Comparison of ENCODE assay signal across 17 cellular contexts in genomic region chr3:150020527-150020926, GRCh38. TPM values are rescaled to one million over a fixed set of nuclear protein-coding genes. Genes with fewer than 3 reads are reported as not detected.
DNase-seq lines count a peak whose midpoint lies in the region; ATAC-seq and TF ChIP-seq lines count a peak whose summit lies in the region.
"Had no signal": no experiment of that assay in that cellular context is flagged by ENCODE, and none has a peak within 500 bp of the region (broad histone marks: within the 10 kb centered on the region; RNA-seq: fewer than 3 reads in every experiment).

No MANE protein-coding gene starts in this region.

- H3K36me3 ChIP-seq in PC-3 (ENCODE audit: low read depth, low read length) (no peaks in the 10 kb centered on the region), mammary epithelial cell (ENCODE audit: insufficient read depth, low read length) (no peaks in the 10 kb centered on the region)
- H3K36me3 ChIP-seq: thoracic aorta had no signal

- H3K9ac ChIP-seq in PC-3 (ENCODE audit: low read length) (no peak overlapping the region), mammary epithelial cell (ENCODE audit: insufficient read depth, low read length) (no peak overlapping the region)

- H3K27ac ChIP-seq in PC-3 (ENCODE audit: low read length) = no peak overlapping the region
- no peak overlapping the region for H3K27ac ChIP-seq in mammary epithelial cell (ENCODE audit: insufficient read depth, low read depth, low read length)
- H3K27ac ChIP-seq: thoracic aorta had no signal

- no peaks in the 10 kb centered on the region for H3K9me2 ChIP-seq in PC-3 (replicated peaks; ENCODE audit: low read length)

- H3F3A ChIP-seq in PC-3 (ENCODE audit: low read length, unreplicated experiment) = no peaks in the 10 kb centered on the region

- POLR2A ChIA-PET in PC-3 (lab: Charles Lee; ENCODE audit: unreplicated experiment) = interaction anchor here (0.7 kb wide), 1 partner anchor 27 kb away, joined by 4 read pairs; no protein-coding TSS in a partner anchor

- no peak overlapping the region for H2AFZ ChIP-seq in PC-3 (ENCODE audit: low read length)
- no peak overlapping the region for H2AFZ ChIP-seq in mammary epithelial cell (ENCODE audit: low read depth, low read length)

- H3K4me2 ChIP-seq in PC-3 (ENCODE audit: low read length) = peak overlapping the region; percentile 11
- H3K4me2 ChIP-seq in mammary epithelial cell (ENCODE audit: insufficient read depth, low read depth, low read length) = no peak overlapping the region

- WGBS in mammary epithelial cell (ENCODE audit: low coverage, missing lambda C conversion rate) = 70% methylated on average over 1 of the region's 1 CpG

- in situ Hi-C loops in mammary epithelial cell (cut with MboI; ENCODE audit: low sequenced_read_pairs in 2 of 2) = no loop called here

- TF ChIP-seq CTCF in PC-3 (conservative IDR thresholded peaks at IDR 0.05; ENCODE audit: low read depth, low read length) (no peak), mammary epithelial cell (conservative IDR thresholded peaks at IDR 0.05 in 1 of 2, IDR thresholded peaks at IDR 0.05 in 1 of 2; ENCODE audit: extremely low read depth in 1 of 2, insufficient read depth in 1 of 2, low read depth in 1 of 2, low read length in 2 of 2) (no peak)

- CTCF ChIA-PET in PC-3 (lab: Charles Lee) (no interaction called here), mammary epithelial cell (lab: Charles Lee; ENCODE audit: low non-redundant PET) (no interaction called here)

- H3K9me3 ChIP-seq in PC-3 (ENCODE audit: low read length) (no peaks in the 10 kb centered on the region), mammary epithelial cell (replicated peaks; ENCODE audit: insufficient read depth, low read length) (peaks cover 4% of the 10 kb centered on the region)
- H3K9me3 ChIP-seq: thoracic aorta had no signal

- no peaks in the 10 kb centered on the region for H3K79me2 ChIP-seq in PC-3 (ENCODE audit: low read length)
- H3K79me2 ChIP-seq in mammary epithelial cell (ENCODE audit: insufficient read depth, low read length) = no peaks in the 10 kb centered on the region

- H3K27me3 ChIP-seq in PC-3 (ENCODE audit: low read length) (no peaks in the 10 kb centered on the region), mammary epithelial cell (ENCODE audit: insufficient read depth, low read length) (no peaks in the 10 kb centered on the region)

- BruUV-seq in PC-3 (replicated peaks; lab: Mats Ljungman, UMichigan) (no TSS peak), mammary epithelial cell (replicated peaks; lab: Mats Ljungman, UMichigan) (no TSS peak)

- H4K20me1 ChIP-seq in PC-3 (ENCODE audit: low read length) = no peaks in the 10 kb centered on the region
- H4K20me1 ChIP-seq in mammary epithelial cell (ENCODE audit: insufficient read depth, low read length) = no peaks in the 10 kb centered on the region

- ATAC-seq in PC-3 (peak; percentile 95), GM19452 (IDR thresholded peaks at IDR 0.05; ENCODE audit: unreplicated experiment) (no peak), HG03025 (IDR thresholded peaks at IDR 0.05; ENCODE audit: low FRiP score, unreplicated experiment) (no peak)
- ATAC-seq: stimulated activated effector memory CD8-positive, alpha-beta T cell treated with anti-CD3 and anti-CD28 coated beads, Interleukin-12 subunit alpha, Interleukin-12 subunit beta, amount 100 ng/mL, for 72 hours had no signal

- intact Hi-C loops in PC-3 (cut with micrococcal nuclease) = no loop called here
- intact Hi-C loops in mammary epithelial cell (cut with micrococcal nuclease) = no loop called here

- peaks cover 19% of the 10 kb centered on the region for H3K4me1 ChIP-seq in PC-3 (ENCODE audit: insufficient read depth, low read length)
- H3K4me1 ChIP-seq in mammary epithelial cell (ENCODE audit: insufficient read depth, low read length) = no peaks in the 10 kb centered on the region

- DNase-seq in EH (ENCODE audit: low read depth) (peak; percentile 80), PC-3 (peak; percentile 74), mammary epithelial cell (peak; percentile 48), kidney glomerular epithelial cell (lab: John Stamatoyannopoulos, UW) (peak; percentile 58), NCI-H510A treated with DMSO at 0.1 percent for 48 hours (lab: John Stamatoyannopoulos, UW) (no peak), NCI-H2107 (lab: John Stamatoyannopoulos, UW) (no peak)
- DNase-seq: activated CD4-positive, alpha-beta T cell treated with anti-CD3 and anti-CD28 coated beads for 1 hour; amygdala; Calu3; cortex of kidney; kidney; NCI-H1694; NCI-H345 had no signal

- dilution Hi-C loops in mammary epithelial cell (cut with HindIII; ENCODE audit: low sequenced_read_pairs) = no loop called here

- H3K4me3 ChIP-seq in PC-3 (ENCODE audit: low read length) = no peak overlapping the region
- no peak overlapping the region for H3K4me3 ChIP-seq in mammary epithelial cell (replicated peaks in 1 of 3; ENCODE audit: insufficient read depth in 1 of 3, low read depth in 2 of 3, low read length in 3 of 3)
- H3K4me3 ChIP-seq: thoracic aorta had no signal

RNA-seq across cellular contexts. Expression of gene PFN2, which starts 49.8 kb away (rescaled TPM):
- 213 and 284 TPM in 2 replicates for total RNA-seq in PC-3 (2014; rRNA removed)
- total RNA-seq in mammary epithelial cell = 100 to 1,000 TPM; 207 to 217 TPM
- 271 TPM for polyA plus RNA-seq in mammary epithelial cell
- 162 TPM for polyA minus RNA-seq in mammary epithelial cell

Comparison
In these comparisons a context has a peak if more than half of its experiments do, and no peak if none do; other contexts are left out.
1. DNase-seq: peak in EH (single experiment), PC-3 (single experiment), mammary epithelial cell (single experiment) and kidney glomerular epithelial cell (single experiment); none in NCI-H510A treated with DMSO at 0.1 percent for 48 hours (single experiment) and NCI-H2107 (single experiment).